9 cellular contexts compared by ENCODE assay signal in the genomic region with DNA sequence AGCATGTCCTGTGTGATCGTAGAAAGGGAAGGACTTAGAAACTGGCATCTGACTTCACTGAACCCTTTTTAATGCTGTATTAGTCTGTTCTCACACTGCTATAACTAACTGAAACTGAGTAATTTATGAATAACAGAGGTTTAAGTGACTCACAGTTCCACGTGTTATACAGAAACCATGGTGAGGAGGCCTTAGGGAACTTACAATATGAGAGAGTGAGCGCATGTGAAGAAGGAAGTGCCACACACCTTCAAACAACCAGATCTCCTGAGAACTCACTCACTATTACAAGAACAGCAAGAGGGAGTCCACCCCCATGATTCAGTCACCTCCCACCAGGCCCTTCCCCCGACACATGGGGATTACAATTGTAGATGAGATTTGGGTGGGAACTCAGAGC.
DNase-seq lines count a peak whose midpoint lies in the region; ATAC-seq and TF ChIP-seq lines count a peak whose summit lies in the region.
"Had no signal": no experiment of that assay in that cellular context is flagged by ENCODE, and none has a peak within 500 bp of the region (broad histone marks: within the 10 kb centered on the region; RNA-seq: fewer than 3 reads in every experiment).

No MANE protein-coding gene starts in this region.

- H3K36me3 Mint-ChIP-seq in memory B cell: no peaks in the 10 kb centered on the region

- H3K27me3 ChIP-seq in Loucy (ENCODE audit: insufficient read depth, low read length, poor library complexity, severe bottlenecking) (no peaks in the 10 kb centered on the region), transverse colon (no peaks in the 10 kb centered on the region)

- no peaks in the 10 kb centered on the region for H3F3A ChIP-seq in Loucy (ENCODE audit: low read depth)

- intact Hi-C loops in lower leg skin (cut with DNase I; ENCODE audit: low total_unique reads) (no loop called here), transverse colon (cut with DNase I; ENCODE audit: low total_unique reads) (no loop called here)

- peak; percentile 91 for ATAC-seq in GM19035 (IDR thresholded peaks at IDR 0.05; ENCODE audit: unreplicated experiment)
- peak; percentile 77 for ATAC-seq in HG02678 (IDR thresholded peaks at IDR 0.05; ENCODE audit: unreplicated experiment)
- peak; percentile 70 for ATAC-seq in memory B cell (ENCODE audit: low read depth)

- H3K27ac ChIP-seq in transverse colon: no peak overlapping the region

- no peak overlapping the region for H3K4me2 ChIP-seq in Loucy (ENCODE audit: low read depth, low read length, poor library complexity, severe bottlenecking)

- H3K36me3 ChIP-seq in Loucy (ENCODE audit: insufficient read depth, low read length) (no peaks in the 10 kb centered on the region), transverse colon (no peaks in the 10 kb centered on the region)

- TF ChIP-seq POLR2A in lower leg skin (IDR thresholded peaks at IDR 0.05) (no peak), transverse colon (IDR thresholded peaks at IDR 0.05) (no peak)

- 50 to 51% methylated on average over 4 of the region's 4 CpGs for WGBS in lower leg skin, 2 donors
- WGBS in transverse colon (ENCODE audit: low coverage in 1 of 2), 2 donors: 74 to 75% methylated on average over 3 to 4 of the region's 4 CpGs

- in situ Hi-C loops in transverse colon (cut with MboI; ENCODE audit: low pct_ligation_motif_present in 1 of 4, low pct_unique_long_range_greater_than_20kb in 1 of 4, low sequenced_read_pairs in 3 of 4): no loop called here

- H3K27me3 Mint-ChIP-seq in memory B cell: no peaks in the 10 kb centered on the region

- no peaks in the 10 kb centered on the region for H3K9me2 ChIP-seq in Loucy (replicated peaks; ENCODE audit: low read depth, low read length)

- H3K9me3 Mint-ChIP-seq in memory B cell: peaks cover 2% of the 10 kb centered on the region

- H4K20me1 ChIP-seq in Loucy (ENCODE audit: insufficient read depth, low read length, poor library complexity, severe bottlenecking): no peaks in the 10 kb centered on the region

- H3K4me3 ChIP-seq in Loucy (ENCODE audit: low read length, poor library complexity, severe bottlenecking) (no peak overlapping the region), lower leg skin (ENCODE audit: low read depth, poor library complexity, severe bottlenecking) (no peak overlapping the region), transverse colon (no peak overlapping the region)

- H3K79me2 ChIP-seq in Loucy (ENCODE audit: insufficient read depth, low read length): no peaks in the 10 kb centered on the region

- no peak overlapping the region for H3K9ac ChIP-seq in Loucy (ENCODE audit: low read depth, low read length, poor library complexity, severe bottlenecking)

- no peaks in the 10 kb centered on the region for H3K9me3 ChIP-seq in Loucy (ENCODE audit: insufficient read depth, low read depth, low read length)
- H3K9me3 ChIP-seq in transverse colon: no peaks in the 10 kb centered on the region

- no peak overlapping the region for H3K27ac Mint-ChIP-seq in memory B cell

- H3K4me1 Mint-ChIP-seq in memory B cell: peaks cover 8% of the 10 kb centered on the region

- no peak overlapping the region for H3K4me3 Mint-ChIP-seq in memory B cell

- no peak for TF ChIP-seq EP300 in transverse colon (IDR thresholded peaks at IDR 0.05; ENCODE audit: low read depth)

- DNase-seq in memory B cell (ENCODE audit: low spot score in 2 of 2): no peak
- DNase-seq in NCI-H2171 treated with DMSO at 0.1 percent for 48 hours (lab: John Stamatoyannopoulos, UW): no peak
- DNase-seq in lower leg skin (ENCODE audit: low spot score in 2 of 2): no peak
- no peak for DNase-seq in transverse colon
- no peak for DNase-seq in pons (ENCODE audit: low spot score)
- DNase-seq: effector CD8-positive, alpha-beta T cell had no signal

- H2AFZ ChIP-seq in Loucy (ENCODE audit: low read length): peak overlapping the region; percentile 81; the same call in 1 of the 2 replicates

- peaks cover 14% of the 10 kb centered on the region for H3K4me1 ChIP-seq in Loucy (ENCODE audit: insufficient read depth, low read length, poor library complexity, severe bottlenecking)
- H3K4me1 ChIP-seq in transverse colon: no peaks in the 10 kb centered on the region

- TF ChIP-seq CTCF in Loucy (conservative IDR thresholded peaks at IDR 0.05; ENCODE audit: low read length): no peak
- TF ChIP-seq CTCF in lower leg skin (IDR thresholded peaks at IDR 0.05): no peak
- no peak for TF ChIP-seq CTCF in transverse colon (IDR thresholded peaks at IDR 0.05)
